Comparison of ENCODE assay signal across 14 cellular contexts in the genomic region with DNA sequence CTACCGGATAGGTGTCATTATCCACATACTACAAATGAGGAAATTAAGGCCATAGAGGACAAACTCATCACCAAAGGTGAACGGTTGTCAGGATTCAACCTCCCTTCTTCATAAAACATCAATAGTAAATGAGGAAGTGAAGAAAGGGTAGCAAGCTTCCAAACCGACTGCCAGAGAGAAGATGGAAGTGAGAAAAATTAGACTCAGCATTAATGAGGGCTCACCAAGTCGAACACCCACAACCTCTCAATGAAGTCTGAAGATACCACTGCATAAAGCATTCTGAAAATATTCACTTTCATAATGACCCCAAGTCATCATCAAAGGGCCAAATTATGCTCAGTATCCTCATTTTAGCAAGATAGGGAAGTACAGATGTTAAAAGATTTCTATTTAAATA. TPM values are rescaled to one million over a fixed set of nuclear protein-coding genes. Genes with fewer than 3 reads are reported as not detected.
DNase-seq lines count a peak whose midpoint lies in the region; ATAC-seq, FAIRE-seq and TF ChIP-seq lines count a peak whose summit lies in the region.
"Had no signal": no experiment of that assay in that cellular context is flagged by ENCODE, and none has a peak within 500 bp of the region (broad histone marks: within the 10 kb centered on the region; RNA-seq: fewer than 3 reads in every experiment).

No MANE protein-coding gene starts in this region.

- no peaks in the 10 kb centered on the region for H3K27me3 ChIP-seq in esophagus muscularis mucosa

- no peaks in the 10 kb centered on the region for H3K9me3 Mint-ChIP-seq in activated naive CD8-positive, alpha-beta T cell treated with anti-CD3 and anti-CD28 coated beads for 36 hours
- H3K9me3 Mint-ChIP-seq: activated naive CD4-positive, alpha-beta T cell treated with anti-CD3 and anti-CD28 coated beads, Interleukin-2, amount 10 ng/mL, durations not matched to agents 7 days and 5 days had no signal

- H3K4me1 Mint-ChIP-seq in activated naive CD8-positive, alpha-beta T cell treated with anti-CD3 and anti-CD28 coated beads for 36 hours, result no peaks in the 10 kb centered on the region
- H3K4me1 Mint-ChIP-seq: activated CD4-positive, alpha-beta T cell treated with anti-CD3 and anti-CD28 coated beads for 36 hours; activated naive CD4-positive, alpha-beta T cell treated with anti-CD3 and anti-CD28 coated beads, Interleukin-2, amount 10 ng/mL, durations not matched to agents 7 days and 5 days had no signal

- DNase-seq in GM12892 (ENCODE audit: insufficient read length) (no peak), KG1 (lab: John Stamatoyannopoulos, UW) (peak; percentile 8), retina (no peak), esophagus muscularis mucosa (ENCODE audit: extremely low spot score) (no peak)
- no peak for DNase-seq in activated naive CD8-positive, alpha-beta T cell treated with anti-CD3 and anti-CD28 coated beads for 36 hours
- DNase-seq in activated CD4-positive, alpha-beta T cell treated with anti-CD3 and anti-CD28 coated beads, Interleukin-2, amount 50 U/mL, for 4 hours, result no peak
- DNase-seq: activated CD4-positive, alpha-beta T cell treated with anti-CD3 and anti-CD28 coated beads for 36 hours; activated naive CD4-positive, alpha-beta T cell treated with anti-CD3 and anti-CD28 coated beads, Interleukin-2, amount 10 ng/mL, durations not matched to agents 7 days and 5 days; cortex of kidney; GF-D8; NCI-H2107 had no signal

- no peaks in the 10 kb centered on the region for H3K9me3 ChIP-seq in esophagus muscularis mucosa

- intact Hi-C loops in esophagus muscularis mucosa (cut with DNase I), result no loop called here

- no peak overlapping the region for H3K27ac Mint-ChIP-seq in activated naive CD8-positive, alpha-beta T cell treated with anti-CD3 and anti-CD28 coated beads for 36 hours
- H3K27ac Mint-ChIP-seq: activated CD4-positive, alpha-beta T cell treated with anti-CD3 and anti-CD28 coated beads for 36 hours; activated naive CD4-positive, alpha-beta T cell treated with anti-CD3 and anti-CD28 coated beads, Interleukin-2, amount 10 ng/mL, durations not matched to agents 7 days and 5 days had no signal

- no peaks in the 10 kb centered on the region for H3K36me3 Mint-ChIP-seq in activated naive CD8-positive, alpha-beta T cell treated with anti-CD3 and anti-CD28 coated beads for 36 hours
- H3K36me3 Mint-ChIP-seq: activated naive CD4-positive, alpha-beta T cell treated with anti-CD3 and anti-CD28 coated beads, Interleukin-2, amount 10 ng/mL, durations not matched to agents 7 days and 5 days had no signal

- TF ChIP-seq POLR2A in GM12892 (IDR thresholded peaks at IDR 0.05; ENCODE audit: low read depth, low read length) (no peak), esophagus muscularis mucosa (IDR thresholded peaks at IDR 0.05; ENCODE audit: low read depth) (no peak)

- ATAC-seq in GM19455 (IDR thresholded peaks at IDR 0.05; ENCODE audit: unreplicated experiment) (peak; percentile 58), HG02938 (IDR thresholded peaks at IDR 0.05; ENCODE audit: unreplicated experiment) (peak; percentile 96)
- ATAC-seq: activated CD4-positive, alpha-beta T cell treated with anti-CD3 and anti-CD28 coated beads for 36 hours had no signal

- H3K36me3 ChIP-seq in esophagus muscularis mucosa, result no peaks in the 10 kb centered on the region

- H3K4me3 Mint-ChIP-seq in activated naive CD8-positive, alpha-beta T cell treated with anti-CD3 and anti-CD28 coated beads for 36 hours, result no peak overlapping the region
- H3K4me3 Mint-ChIP-seq: activated CD4-positive, alpha-beta T cell treated with anti-CD3 and anti-CD28 coated beads for 36 hours; activated naive CD4-positive, alpha-beta T cell treated with anti-CD3 and anti-CD28 coated beads, Interleukin-2, amount 10 ng/mL, durations not matched to agents 7 days and 5 days had no signal

- no peak for TF ChIP-seq CTCF in esophagus muscularis mucosa (IDR thresholded peaks at IDR 0.05)

- no peak overlapping the region for H3K27ac ChIP-seq in esophagus muscularis mucosa (replicated peaks in 1 of 4)

- no peak overlapping the region for H3K4me3 ChIP-seq in esophagus muscularis mucosa
- H3K4me3 ChIP-seq: lung had no signal

- H3K4me1 ChIP-seq in esophagus muscularis mucosa, result no peaks in the 10 kb centered on the region

- no peak for TF ChIP-seq EP300 in esophagus muscularis mucosa (IDR thresholded peaks at IDR 0.05)

- peaks cover 12% of the 10 kb centered on the region for H3K27me3 Mint-ChIP-seq in activated naive CD8-positive, alpha-beta T cell treated with anti-CD3 and anti-CD28 coated beads for 36 hours

- FAIRE-seq in GM12892 (lab: Jason Lieb, UNC), result peak; percentile 71

- 67% methylated on average over 4 of the region's 4 CpGs for WGBS in esophagus muscularis mucosa

RNA-seq across cellular contexts. Expression of gene ABCB4, which starts 29.6 kb away (rescaled TPM):
- 3.2 TPM for polyA plus RNA-seq in GM12892 (2012; ENCODE audit: missing spikeins)
- total RNA-seq in activated naive CD8-positive, alpha-beta T cell treated with anti-CD3 and anti-CD28 coated beads for 36 hours, result under 1 TPM; 0.38 to 0.43 TPM
- 1 to 10 TPM in 3 of 4 donors, under 1 TPM in 1; 0.66 to 1.4 (median 1.1) TPM for total RNA-seq in esophagus muscularis mucosa
